ENCODE assay signal across 2 cellular contexts in genomic region chrX:47807548-47807947, GRCh38.
TF ChIP-seq lines count a peak whose summit lies in the region.

No MANE protein-coding gene starts in this region.

TF ChIP-seq in GM23338, 12 proteins besides CTCF, POLR2A, EP300 and RAD21:
- TF ChIP-seq ZNF331 (CRISPR knock-in tag; IDR thresholded peaks at IDR 0.05; ENCODE audit: low read depth) (no peak), REST (IDR thresholded peaks at IDR 0.05; ENCODE audit: unreplicated experiment) (no peak), CREB1 (CRISPR knock-in tag; IDR thresholded peaks at IDR 0.05; ENCODE audit: low read depth) (no peak), EZH2 (IDR thresholded peaks at IDR 0.05; ENCODE audit: low read depth, unreplicated experiment) (no peak), NANOG (IDR thresholded peaks at IDR 0.05; ENCODE audit: borderline replicate concordance) (no peak), ZNF462 (CRISPR knock-in tag; IDR thresholded peaks at IDR 0.05) (no peak), JUNB (IDR thresholded peaks at IDR 0.05; ENCODE audit: unreplicated experiment) (no peak), STAT1 (IDR thresholded peaks at IDR 0.05; ENCODE audit: unreplicated experiment) (no peak), ZNF114 (CRISPR knock-in tag; IDR thresholded peaks at IDR 0.05) (no peak), EZH2phosphoT487 (IDR thresholded peaks at IDR 0.05; ENCODE audit: unreplicated experiment) (no peak), POLR2AphosphoS5 (IDR thresholded peaks at IDR 0.05; ENCODE audit: low read depth) (no peak), ETS1 (IDR thresholded peaks at IDR 0.05) (no peak)

TF ChIP-seq in IMR-90, 13 proteins besides CTCF, POLR2A, EP300 and RAD21:
- no peak for TF ChIP-seq RCOR1 (IDR thresholded peaks at IDR 0.05; ENCODE audit: insufficient replicate concordance, low read length)
- no peak for TF ChIP-seq MAZ (IDR thresholded peaks at IDR 0.05; ENCODE audit: borderline replicate concordance, low read depth, low read length)
- TF ChIP-seq FOS (IDR thresholded peaks at IDR 0.05; ENCODE audit: low read depth, low read length): no peak
- TF ChIP-seq MXI1 (IDR thresholded peaks at IDR 0.05; ENCODE audit: borderline replicate concordance, low read depth, low read length): no peak
- TF ChIP-seq NFE2L2 (IDR thresholded peaks at IDR 0.05; ENCODE audit: low read depth, low read length): no peak
- no peak for TF ChIP-seq CEBPB (IDR thresholded peaks at IDR 0.05; ENCODE audit: low read depth, low read length)
- TF ChIP-seq MAFK (IDR thresholded peaks at IDR 0.05; ENCODE audit: low read depth, low read length): no peak
- no peak for TF ChIP-seq CHD1 (IDR thresholded peaks at IDR 0.05; ENCODE audit: low read depth, low read length)
- no peak for TF ChIP-seq SMC3 (IDR thresholded peaks at IDR 0.05; ENCODE audit: low read depth, low read length)
- TF ChIP-seq ELK1 (IDR thresholded peaks at IDR 0.05; ENCODE audit: borderline replicate concordance, low read depth, low read length): no peak
- no peak for TF ChIP-seq RFX5 (IDR thresholded peaks at IDR 0.05; ENCODE audit: low read depth, low read length)
- TF ChIP-seq USF2 (IDR thresholded peaks at IDR 0.05; ENCODE audit: low read depth, low read length): no peak
- no peak for TF ChIP-seq BHLHE40 (IDR thresholded peaks at IDR 0.05; ENCODE audit: low read depth, low read length)
